Comparison of ENCODE assay signal across 8 cellular contexts in genomic region chr2:61670591-61671503, GRCh38.
A peak's percentile ranks its signal among the peaks of the same experiment; 100 is the strongest.
DNase-seq lines count a peak whose midpoint lies in the region; ATAC-seq and TF ChIP-seq lines count a peak whose summit lies in the region.

No MANE protein-coding gene starts in this region.

- peak overlapping the region; percentile 9 for H3K4me3 ChIP-seq in CD8-positive, alpha-beta T cell (ENCODE audit: low read depth, low read length)
- H3K4me3 ChIP-seq in ascending aorta (peak overlapping the region; percentile 40 to 51), smooth muscle cell (peak overlapping the region; percentile 30)

- no peaks in the 10 kb centered on the region for H3K27me3 ChIP-seq in CD8-positive, alpha-beta T cell (ENCODE audit: insufficient read depth, low read length)
- H3K27me3 ChIP-seq in ascending aorta (no peaks in the 10 kb centered on the region), smooth muscle cell (ENCODE audit: low read depth) (no peaks in the 10 kb centered on the region)

- H3K4me3 Mint-ChIP-seq in CD8-positive, alpha-beta T cell = peak overlapping the region; percentile 59
- peak overlapping the region; percentile 62 to 85 (median 83) for H3K4me3 Mint-ChIP-seq in immature natural killer cell

- H3K36me3 ChIP-seq in CD8-positive, alpha-beta T cell (ENCODE audit: insufficient read depth, low read length) = no peaks in the 10 kb centered on the region
- no peaks in the 10 kb centered on the region for H3K36me3 ChIP-seq in KOPT-K1 (ENCODE audit: insufficient read depth, low read length)
- no peaks in the 10 kb centered on the region for H3K36me3 ChIP-seq in ascending aorta
- no peaks in the 10 kb centered on the region for H3K36me3 ChIP-seq in smooth muscle cell (ENCODE audit: low read depth)

- CTCF ChIA-PET in CD8-positive, alpha-beta T cell (lab: Charles Lee) = interaction anchor here (1.4 to 2.3 kb wide), 2 partner anchors 8 to 12 kb away, joined by 3 to 9 read pairs; no protein-coding TSS in a partner anchor

- no peaks in the 10 kb centered on the region for H3K27me3 Mint-ChIP-seq in CD8-positive, alpha-beta T cell (ENCODE audit: low read depth)
- H3K27me3 Mint-ChIP-seq in immature natural killer cell (ENCODE audit: low read depth in 3 of 3) = peaks cover 0 to 3% (median 2%) of the 10 kb centered on the region in 3 donors

- H4K20me1 ChIP-seq in smooth muscle cell (ENCODE audit: low read depth) = no peaks in the 10 kb centered on the region

- peak overlapping the region; percentile 69 for H3K27ac Mint-ChIP-seq in CD8-positive, alpha-beta T cell
- H3K27ac Mint-ChIP-seq in immature natural killer cell = peak overlapping the region; percentile 88 to 98 (median 95)

- H3F3A ChIP-seq in smooth muscle cell (ENCODE audit: low read depth) = no peaks in the 10 kb centered on the region

- peak overlapping the region; percentile 63 for H3K4me2 ChIP-seq in smooth muscle cell

- no peak for DNase-seq in CD8-positive, alpha-beta T cell
- DNase-seq in ascending aorta (ENCODE audit: low spot score in 2 of 2) = no peak
- peak in 2 of 3 donors; percentile 32 to 36 for DNase-seq in immature natural killer cell
- DNase-seq in smooth muscle cell (lab: John Stamatoyannopoulos, UW; ENCODE audit: unreplicated experiment) = no peak
- DNase-seq in activated effector memory CD4-positive, alpha-beta T cell treated with anti-CD3 and anti-CD28 coated beads, Interleukin-2, amount 50 U/mL, for 16 hours = no peak
- no peak for DNase-seq in amniotic stem cell (lab: John Stamatoyannopoulos, UW)

- H3K27ac ChIP-seq in CD8-positive, alpha-beta T cell (ENCODE audit: low read depth, low read length) = no peak overlapping the region
- H3K27ac ChIP-seq in KOPT-K1 (ENCODE audit: low read depth, low read length, poor library complexity, severe bottlenecking) = peak overlapping the region; percentile 57
- peak overlapping the region; percentile 60 for H3K27ac ChIP-seq in ascending aorta
- peak overlapping the region; percentile 60 for H3K27ac ChIP-seq in smooth muscle cell (ENCODE audit: low read depth)

- POLR2A ChIA-PET in CD8-positive, alpha-beta T cell (lab: Charles Lee) = interaction anchor here (0.8 to 2.7 kb wide), 3 partner anchors 17 to 137 kb away, joined by 3 to 9 read pairs (median 4); partner anchors contain the start of gene XPO1

- H3K4me1 ChIP-seq in CD8-positive, alpha-beta T cell (ENCODE audit: insufficient read depth, low read length) = no peaks in the 10 kb centered on the region
- H3K4me1 ChIP-seq in ascending aorta (no peaks in the 10 kb centered on the region), smooth muscle cell (ENCODE audit: low read depth) (no peaks in the 10 kb centered on the region)

- H3K9me3 Mint-ChIP-seq in CD8-positive, alpha-beta T cell = peaks cover 17% of the 10 kb centered on the region
- H3K9me3 Mint-ChIP-seq in immature natural killer cell = peaks cover 9 to 20% (median 18%) of the 10 kb centered on the region in 6 donors

- WGBS in smooth muscle cell (ENCODE audit: low lambda C conversion rate) = 36% methylated on average over 3 of the region's 3 CpGs

- H3K9ac ChIP-seq in smooth muscle cell (ENCODE audit: low read depth) = peak overlapping the region; percentile 13

- peak; percentile 58 for ATAC-seq in CD8-positive, alpha-beta T cell
- peak; percentile 63 for ATAC-seq in GM19455 (IDR thresholded peaks at IDR 0.05; ENCODE audit: unreplicated experiment)

- intact Hi-C loops in CD8-positive, alpha-beta T cell (cut with DNase I, micrococcal nuclease) = no loop called here
- intact Hi-C loops in ascending aorta (cut with DNase I) = no loop called here

- no peaks in the 10 kb centered on the region for H3K9me3 ChIP-seq in CD8-positive, alpha-beta T cell (ENCODE audit: low read length)
- H3K9me3 ChIP-seq in KOPT-K1 (ENCODE audit: insufficient read depth, low read length, poor library complexity, severe bottlenecking) (peaks cover 18% of the 10 kb centered on the region), ascending aorta (no peaks in the 10 kb centered on the region), smooth muscle cell (replicated peaks; ENCODE audit: low read depth) (no peaks in the 10 kb centered on the region)

- H3K4me1 Mint-ChIP-seq in CD8-positive, alpha-beta T cell (ENCODE audit: low read depth) = peaks cover 19% of the 10 kb centered on the region
- H3K4me1 Mint-ChIP-seq in immature natural killer cell = peaks cover 21 to 24% of the 10 kb centered on the region in 2 donors

- H3K79me2 ChIP-seq in smooth muscle cell (ENCODE audit: low read depth) = no peaks in the 10 kb centered on the region

- TF ChIP-seq CTCF in CD8-positive, alpha-beta T cell (IDR thresholded peaks at IDR 0.05) = no peak
- TF ChIP-seq CTCF in ascending aorta (IDR thresholded peaks at IDR 0.05) = no peak
- no peak for TF ChIP-seq CTCF in smooth muscle cell (IDR thresholded peaks at IDR 0.05; ENCODE audit: borderline replicate concordance, insufficient read depth, poor library complexity, severe bottlenecking)

- H2AFZ ChIP-seq in smooth muscle cell (ENCODE audit: low read depth) = peak overlapping the region; percentile 92

- H3K36me3 Mint-ChIP-seq in CD8-positive, alpha-beta T cell = peaks cover 10% of the 10 kb centered on the region
- peaks cover 9 to 17% (median 12%) of the 10 kb centered on the region in 3 donors for H3K36me3 Mint-ChIP-seq in immature natural killer cell

Comparison
In these comparisons a context has a peak if more than half of its experiments do, and no peak if none do; other contexts are left out.
1. DNase-seq: peak in immature natural killer cell (2 of 3); none in CD8-positive, alpha-beta T cell (0 of 7), ascending aorta (0 of 2), smooth muscle cell (single experiment), activated effector memory CD4-positive, alpha-beta T cell treated with anti-CD3 and anti-CD28 coated beads, Interleukin-2, amount 50 U/mL, for 16 hours (single experiment) and amniotic stem cell (single experiment).
2. Peak in every context shown above with its lines, with median percentiles within 50 percentile points of each other: H3K4me3 ChIP-seq.